10 cellular contexts compared by ENCODE assay signal in genomic region chr22:41535244-41535643, GRCh38. TPM values are rescaled to one million over a fixed set of nuclear protein-coding genes. Genes with fewer than 3 reads are reported as not detected.
A peak's percentile ranks its signal among the peaks of the same experiment; 100 is the strongest.
DNase-seq lines count a peak whose midpoint lies in the region; TF ChIP-seq lines count a peak whose summit lies in the region.
"Had no signal": no experiment of that assay in that cellular context is flagged by ENCODE, and none has a peak within 500 bp of the region (broad histone marks: within the 10 kb centered on the region; RNA-seq: fewer than 3 reads in every experiment).

No MANE protein-coding gene starts in this region.

- intact Hi-C loops in colonic mucosa (cut with DNase I) = no loop called here

- DNase-seq in G401 (ENCODE audit: low spot score) (peak; percentile 50), RPMI7951 (ENCODE audit: low read depth) (peak; percentile 21), fibroblast of pulmonary artery (ENCODE audit: low read depth) (no peak), colonic mucosa (no peak), NOMO-1 treated with DMSO at 0.1 percent for 48 hours (lab: John Stamatoyannopoulos, UW; ENCODE audit: unreplicated experiment) (no peak), DMS114 treated with DMSO at 0.1 percent for 48 hours (lab: John Stamatoyannopoulos, UW; ENCODE audit: unreplicated experiment) (no peak), putamen (ENCODE audit: low spot score) (no peak)
- DNase-seq: stimulated activated CD4-positive, alpha-beta T cell treated with anti-CD3 and anti-CD28 coated beads, Interleukin-2, amount 100 ng/mL, for 24 hours had no signal

- H3K27me3 ChIP-seq in colonic mucosa = no peaks in the 10 kb centered on the region
- H3K27me3 ChIP-seq: suprapubic skin had no signal

- no peaks in the 10 kb centered on the region for H3K9me3 ChIP-seq in colonic mucosa
- H3K9me3 ChIP-seq: suprapubic skin had no signal

- in situ Hi-C loops in G401 (cut with HindIII; ENCODE audit: low sequenced_read_pairs) = no loop called here

- H3K27ac ChIP-seq in 22Rv1 (peak overlapping the region; percentile 13; the same call in 1 of the 2 replicates), colonic mucosa (no peak overlapping the region)
- H3K27ac ChIP-seq: suprapubic skin had no signal

- TF ChIP-seq CTCF in 22Rv1 (IDR thresholded peaks at IDR 0.05) = peak; percentile 24; the same call in 1 of the 2 replicates
- TF ChIP-seq CTCF in fibroblast of pulmonary artery (IDR thresholded peaks at IDR 0.05; ENCODE audit: low read length, missing control alignments) = peak; percentile 27
- TF ChIP-seq CTCF in colonic mucosa (IDR thresholded peaks at IDR 0.05) = no peak

- H3K36me3 ChIP-seq in colonic mucosa = peaks cover 9% of the 10 kb centered on the region

- H3K9ac ChIP-seq in colonic mucosa (ENCODE audit: low read depth in 2 of 2, low read length in 2 of 2) = no peak overlapping the region

- no peaks in the 10 kb centered on the region for H3K4me1 ChIP-seq in colonic mucosa

- H3K4me3 ChIP-seq in fibroblast of pulmonary artery (replicated peaks; ENCODE audit: low read depth, low read length) (no peak overlapping the region), colonic mucosa (no peak overlapping the region)
- H3K4me3 ChIP-seq: suprapubic skin had no signal

RNA-seq across cellular contexts. Expression of gene POLR3H, which starts 9.0 kb away (rescaled TPM):
- 33.8 and 35.3 TPM in 2 replicates for total RNA-seq in G401 (2014; rRNA removed; shearing (Covaris generic))
- total RNA-seq in RPMI7951 (2014; rRNA removed; shearing (Covaris generic)) = 11.5 and 14.0 TPM in 2 replicates
- total RNA-seq in colonic mucosa = 10 to 100 TPM in 1 of 2 donors, 1 to 10 TPM in 1; 9.2 to 20.0 TPM

RNA-seq across cellular contexts. Expression of gene CSDC2, which starts 25.6 kb away (rescaled TPM):
- 10.6 and 11.2 TPM in 2 replicates for total RNA-seq in G401 (2014; rRNA removed; shearing (Covaris generic))
- total RNA-seq in RPMI7951 (2014; rRNA removed; shearing (Covaris generic)) = not detected in 2 replicates
- 1 to 10 TPM in 1 of 2 donors, under 1 TPM in 1; 0.44 to 1.4 TPM for total RNA-seq in colonic mucosa

RNA-seq across cellular contexts. Expression of gene PMM1, which starts 54.4 kb away (rescaled TPM):
- 21.8 and 46.8 TPM in 2 replicates for total RNA-seq in G401 (2014; rRNA removed; shearing (Covaris generic))
- total RNA-seq in RPMI7951 (2014; rRNA removed; shearing (Covaris generic)) = 24.2 and 25.9 TPM in 2 replicates
- total RNA-seq in colonic mucosa = 10 to 100 TPM; 49.3 to 53.2 TPM

Comparison
In these comparisons a context has a peak if more than half of its experiments do, and no peak if none do; other contexts are left out.
1. DNase-seq: peak in G401 (single experiment) and RPMI7951 (single experiment); none in fibroblast of pulmonary artery (single experiment), colonic mucosa (single experiment), NOMO-1 treated with DMSO at 0.1 percent for 48 hours (single experiment), DMS114 treated with DMSO at 0.1 percent for 48 hours (single experiment) and putamen (single experiment).